ENCODE assay signal across 10 cellular contexts in the genomic region with DNA sequence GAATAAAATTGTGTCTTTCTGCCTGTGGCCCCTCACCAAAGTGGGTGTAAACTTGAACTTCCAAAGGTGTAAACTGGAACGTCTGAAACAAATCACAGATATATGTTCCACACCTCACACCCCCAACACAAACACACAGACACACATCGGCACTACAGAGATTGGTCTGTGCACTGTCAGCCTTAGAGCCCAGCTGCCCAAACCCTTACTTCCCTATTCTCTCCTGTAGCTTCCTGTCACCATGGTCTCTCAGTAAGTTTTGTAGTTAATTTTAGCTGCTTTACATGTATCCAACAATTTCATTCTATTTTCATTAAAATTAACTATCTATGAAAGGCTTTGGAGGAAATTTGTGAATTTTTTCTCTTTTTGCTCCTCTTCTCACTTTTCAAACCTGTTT. TPM values are rescaled to one million over a fixed set of nuclear protein-coding genes. Genes with fewer than 3 reads are reported as not detected.
DNase-seq lines count a peak whose midpoint lies in the region; ATAC-seq, FAIRE-seq and TF ChIP-seq lines count a peak whose summit lies in the region.
"Had no signal": no experiment of that assay in that cellular context is flagged by ENCODE, and none has a peak within 500 bp of the region (broad histone marks: within the 10 kb centered on the region; RNA-seq: fewer than 3 reads in every experiment).

No MANE protein-coding gene starts in this region.

- H3K9me3 ChIP-seq in HepG2 (ENCODE audit: low read length): peaks cover 14% of the 10 kb centered on the region

- TF ChIP-seq POLR2A in GM18505 (IDR thresholded peaks at IDR 0.05; ENCODE audit: borderline replicate concordance, extremely low read depth, insufficient read depth, insufficient read length) (no peak), HepG2 (IDR thresholded peaks at IDR 0.05; ENCODE audit: insufficient read depth in 1 of 2, low read depth in 2 of 2, low read length in 2 of 2) (no peak)

- H3K27me3 ChIP-seq in HepG2 (ENCODE audit: control insufficient read depth in 1 of 2, insufficient read depth in 2 of 2, low read length in 2 of 2): no peaks in the 10 kb centered on the region; a peak in 1 of 5 replicates

- H3K36me3 ChIP-seq in HepG2 (replicated peaks in 1 of 2; ENCODE audit: control insufficient read depth in 1 of 2, insufficient read depth in 2 of 2, low read length in 2 of 2): peaks cover 6 to 21% of the 10 kb centered on the region in 2 experiments; a peak in 4 of 5 replicates

- no peak for TF ChIP-seq CTCF in HepG2 (CRISPR knock-in tag; IDR thresholded peaks at IDR 0.05)

- intact Hi-C loops in HepG2 (cut with micrococcal nuclease; ENCODE audit: unreplicated experiment): loop anchor here (1.0 kb wide), 1 partner anchor 64 kb away; no protein-coding TSS in a partner anchor

- TF ChIP-seq EP300 in HepG2 (IDR thresholded peaks at IDR 0.05; ENCODE audit: low read depth in 2 of 2, low read length in 2 of 2) (no peak), HepG2 (CRISPR knock-in tag; IDR thresholded peaks at IDR 0.05; ENCODE audit: borderline replicate concordance) (no peak)

- no peak overlapping the region for H3K4me3 ChIP-seq in HepG2 (replicated peaks in 1 of 3; ENCODE audit: insufficient read depth in 1 of 3, low read depth in 2 of 3, low read length in 3 of 3)

- H3K9ac ChIP-seq in HepG2 (ENCODE audit: insufficient read depth, low read depth, low read length): no peak overlapping the region

- no TSS peak for BruUV-seq in HepG2 (replicated peaks; lab: Mats Ljungman, UMichigan)

- 0 out of 2 replicates have a peak overlapping the region, but pooled peaks have one; percentile 26 for H3K4me2 ChIP-seq in HepG2 (ENCODE audit: low read depth, low read length)

- CTCF ChIA-PET in HepG2 (lab: Yijun Ruan, JAX; ENCODE audit: low intra/inter-chr PET ratio, low total read pairs): interaction anchor here (1.7 kb wide), 1 partner anchor 64 kb away, joined by 10 read pairs; no protein-coding TSS in a partner anchor

- in situ Hi-C loops in KBM-7 (cut with MboI; ENCODE audit: low pct_unique_long_range_greater_than_20kb, low sequenced_read_pairs): no loop called here
- in situ Hi-C loops in HepG2 (cut with HindIII; ENCODE audit: extremely low pct_ligation_motif_present, low pct_unique_long_range_greater_than_20kb): no loop called here

- TF ChIP-seq RAD21 in HepG2 (CRISPR knock-in tag; IDR thresholded peaks at IDR 0.05): no peak

- no peak overlapping the region for H2AFZ ChIP-seq in HepG2 (ENCODE audit: low read length)

- peak; percentile 82 for ATAC-seq in GM18505 (IDR thresholded peaks at IDR 0.05; ENCODE audit: unreplicated experiment)
- ATAC-seq in GM21717 (IDR thresholded peaks at IDR 0.05; ENCODE audit: unreplicated experiment): peak; percentile 82
- 0 out of 3 replicates have a peak, but pooled peaks have one; percentile 29 for ATAC-seq in HepG2
- ATAC-seq: HCT116 had no signal

- no peak for FAIRE-seq in HepG2 (lab: Jason Lieb, UNC)
- FAIRE-seq: keratinocyte had no signal

- DNase-seq in KBM-7 (peak; percentile 84), HepG2 (ENCODE audit: low spot score) (no peak), NCI-H2196 treated with DMSO at 0.1 percent for 48 hours (lab: John Stamatoyannopoulos, UW; ENCODE audit: unreplicated experiment) (no peak), HT-29 (ENCODE audit: low spot score) (no peak)
- no peak for DNase-seq in activated CD4-positive, CD25-positive, alpha-beta regulatory T cell treated with anti-CD3 and anti-CD28 coated beads, Interleukin-2, amount 50 U/mL, for 72 hours
- DNase-seq in activated CD4-positive, alpha-beta T cell treated with anti-CD3 and anti-CD28 coated beads, Interleukin-2, amount 50 U/mL, for 48 hours: no peak

- POLR2A ChIA-PET in HepG2 (lab: Yijun Ruan, JAX): interaction anchor here (1.2 to 1.4 kb wide), 2 partner anchors 8 to 10 kb away, joined by 3 to 4 read pairs; no protein-coding TSS in a partner anchor

- H3K4me1 ChIP-seq in HepG2 (ENCODE audit: insufficient read depth, low read length): peaks cover 49% of the 10 kb centered on the region

- no peak overlapping the region for H3K27ac ChIP-seq in HepG2 (ENCODE audit: extremely low read length, insufficient read depth, low read length)

- H3K79me2 ChIP-seq in HepG2 (ENCODE audit: insufficient read depth, low read length): peaks cover 99% of the 10 kb centered on the region

- WGBS in HepG2 (ENCODE audit: low lambda C conversion rate): 62% methylated on average over 2 of the region's 2 CpGs

- H4K20me1 ChIP-seq in HepG2 (ENCODE audit: insufficient read depth, low read length): peaks cover 11% of the 10 kb centered on the region

TF ChIP-seq in HepG2, 621 proteins besides CTCF, POLR2A, EP300 and RAD21:
- TF ChIP-seq, protein P1, sequence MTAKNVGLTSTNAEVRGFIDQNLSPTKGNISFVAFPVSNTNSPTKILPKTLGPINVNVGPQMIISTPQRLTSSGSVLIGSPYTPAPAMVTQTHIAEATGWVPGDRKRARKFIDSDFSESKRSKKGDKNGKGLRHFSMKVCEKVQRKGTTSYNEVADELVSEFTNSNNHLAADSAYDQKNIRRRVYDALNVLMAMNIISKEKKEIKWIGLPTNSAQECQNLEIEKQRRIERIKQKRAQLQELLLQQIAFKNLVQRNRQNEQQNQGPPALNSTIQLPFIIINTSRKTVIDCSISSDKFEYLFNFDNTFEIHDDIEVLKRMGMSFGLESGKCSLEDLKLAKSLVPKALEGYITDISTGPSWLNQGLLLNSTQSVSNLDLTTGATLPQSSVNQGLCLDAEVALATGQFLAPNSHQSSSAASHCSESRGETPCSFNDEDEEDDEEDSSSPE (CRISPR knock-in tag; IDR thresholded peaks at IDR 0.05): no peak
- TF ChIP-seq HMGA1 (CRISPR knock-in tag; conservative IDR thresholded peaks at IDR 0.05) (no peak), ZNF556 (CRISPR knock-in tag; IDR thresholded peaks at IDR 0.05; ENCODE audit: borderline replicate concordance) (no peak), ZFP1 (CRISPR knock-in tag; IDR thresholded peaks at IDR 0.05) (no peak), SP1 (IDR thresholded peaks at IDR 0.05) (no peak), SP1 (CRISPR knock-in tag; IDR thresholded peaks at IDR 0.05) (no peak), ARNTL (CRISPR knock-in tag; IDR thresholded peaks at IDR 0.05) (no peak), KLF15 (CRISPR knock-in tag; IDR thresholded peaks at IDR 0.05; ENCODE audit: borderline replicate concordance) (no peak), ZNF333 (CRISPR knock-in tag; IDR thresholded peaks at IDR 0.05; ENCODE audit: borderline replicate concordance) (no peak), SMARCC2 (IDR thresholded peaks at IDR 0.05) (no peak)
- TF ChIP-seq, protein P2, sequence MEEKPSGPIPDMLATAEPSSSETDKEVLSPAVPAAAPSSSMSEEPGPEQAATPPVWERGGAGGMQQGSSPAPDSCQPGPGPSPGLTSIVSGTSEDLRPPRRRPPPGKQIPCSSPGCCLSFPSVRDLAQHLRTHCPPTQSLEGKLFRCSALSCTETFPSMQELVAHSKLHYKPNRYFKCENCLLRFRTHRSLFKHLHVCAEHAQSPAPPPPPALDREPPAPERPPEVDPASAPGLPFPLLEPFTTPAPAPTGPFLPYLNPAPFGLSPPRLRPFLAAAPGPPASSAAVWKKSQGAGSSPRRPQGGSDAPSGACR (CRISPR knock-in tag; IDR thresholded peaks at IDR 0.05): no peak
- TF ChIP-seq, protein P3, sequence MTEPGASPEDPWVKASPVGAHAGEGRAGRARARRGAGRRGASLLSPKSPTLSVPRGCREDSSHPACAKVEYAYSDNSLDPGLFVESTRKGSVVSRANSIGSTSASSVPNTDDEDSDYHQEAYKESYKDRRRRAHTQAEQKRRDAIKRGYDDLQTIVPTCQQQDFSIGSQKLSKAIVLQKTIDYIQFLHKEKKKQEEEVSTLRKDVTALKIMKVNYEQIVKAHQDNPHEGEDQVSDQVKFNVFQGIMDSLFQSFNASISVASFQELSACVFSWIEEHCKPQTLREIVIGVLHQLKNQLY (CRISPR knock-in tag; IDR thresholded peaks at IDR 0.05): no peak

RNA-seq across cellular contexts. Expression of a gene that starts 5.4 kb away (rescaled TPM):
- total RNA-seq in HepG2 (2016; rRNA removed; fragmentation: Illumina TruSeq; extraction: Trizol): 74.2 and 123 TPM in 2 replicates
- 7.8 and 10.3 TPM in 2 replicates for total RNA-seq in HepG2 (2016; cell fraction: cytosol; rRNA removed; fragmentation: Illumina TruSeq; extraction: Trizol; ENCODE audit: low read depth)
- total RNA-seq in HepG2 (2016; cell fraction: insoluble cytoplasmic fraction; rRNA removed; fragmentation: Illumina TruSeq; extraction: Trizol): 66.7 and 127 TPM in 2 replicates
- 20.6 and 26.5 TPM in 2 replicates for total RNA-seq in HepG2 (2016; cell fraction: membrane; rRNA removed; fragmentation: Illumina TruSeq; extraction: Trizol)
- 119 and 147 TPM in 2 replicates for total RNA-seq in HepG2 (2016; cell fraction: nucleus; rRNA removed; fragmentation: Illumina TruSeq; extraction: Trizol)
- 80.5 and 94.1 TPM in 2 replicates for polyA plus RNA-seq in HepG2 (2011; rRNA removed)
- 48.2 and 89.3 TPM in 2 replicates for polyA plus RNA-seq in HepG2 (2011; cell fraction: cytosol; rRNA removed)
- 21.5 and 29.4 TPM in 2 replicates for polyA plus RNA-seq in HepG2 (2011; cell fraction: nucleus; rRNA removed)
- 98.2 and 106 TPM in 2 replicates for polyA plus RNA-seq in HepG2 (2012)
- 5.2 and 6.0 TPM in 2 replicates for polyA plus RNA-seq in HepG2 (2016; cell fraction: cytosol; fragmentation: Illumina TruSeq; extraction: Trizol; ENCODE audit: low read depth)
- 56.6 and 59.1 TPM in 2 replicates for polyA plus RNA-seq in HepG2 (2016; cell fraction: insoluble cytoplasmic fraction; fragmentation: Illumina TruSeq; extraction: Trizol; ENCODE audit: low read depth)
- polyA plus RNA-seq in HepG2 (2016; cell fraction: membrane; fragmentation: Illumina TruSeq; extraction: Trizol; ENCODE audit: low read depth): 12.1 and 14.1 TPM in 2 replicates
- 114 and 122 TPM in 2 replicates for polyA plus RNA-seq in HepG2 (2016; cell fraction: nucleus; fragmentation: Illumina TruSeq; extraction: Trizol; ENCODE audit: insufficient read depth, low read depth)
- polyA minus RNA-seq in HepG2 (2011; rRNA and poly(A)+ RNA removed; ENCODE audit: low replicate concordance): 60.8 and 81.5 TPM in 2 replicates
- polyA minus RNA-seq in HepG2 (2011; cell fraction: cytosol; rRNA and poly(A)+ RNA removed): 134 and 137 TPM in 2 replicates
- 65.5 and 71.9 TPM in 2 replicates for polyA minus RNA-seq in HepG2 (2011; cell fraction: nucleus; rRNA and poly(A)+ RNA removed)
- 75.7 and 81.9 TPM in 2 replicates for total RNA-seq in HT-29 (2014; rRNA removed; shearing (Covaris generic))

Comparison
In these comparisons a context has a peak if more than half of its experiments do, and no peak if none do; other contexts are left out.
1. ATAC-seq: peak in every context shown above with its lines; median percentile 82 in GM18505; 82 in GM21717; 29 in HepG2.